Comparison of ENCODE assay signal across 8 cellular contexts in genomic region chr7:67371429-67372305, GRCh38.
A peak's percentile ranks its signal among the peaks of the same experiment; 100 is the strongest.
DNase-seq lines count a peak whose midpoint lies in the region; ATAC-seq and TF ChIP-seq lines count a peak whose summit lies in the region.

No MANE protein-coding gene starts in this region.

- no peak overlapping the region for H3K27ac Mint-ChIP-seq in nephron progenitor cell

- H3K4me1 ChIP-seq in OCI-LY1 (ENCODE audit: insufficient read depth, low read length, severe bottlenecking): no peaks in the 10 kb centered on the region
- no peaks in the 10 kb centered on the region for H3K4me1 ChIP-seq in esophagus squamous epithelium
- no peaks in the 10 kb centered on the region for H3K4me1 ChIP-seq in testis

- H3K4me3 Mint-ChIP-seq in nephron progenitor cell: no peak overlapping the region

- H3K79me2 ChIP-seq in OCI-LY1 (ENCODE audit: insufficient read depth, low read length): no peaks in the 10 kb centered on the region

- H3K4me1 Mint-ChIP-seq in nephron progenitor cell: no peaks in the 10 kb centered on the region

- no peaks in the 10 kb centered on the region for H3F3A ChIP-seq in OCI-LY1 (ENCODE audit: insufficient read depth, low read length)

- no peaks in the 10 kb centered on the region for H3K9me2 ChIP-seq in OCI-LY1 (ENCODE audit: low read depth, low read length)

- peaks cover 29% of the 10 kb centered on the region for H3K27me3 Mint-ChIP-seq in nephron progenitor cell (ENCODE audit: low read depth, poor library complexity)

- intact Hi-C loops in esophagus squamous epithelium (cut with DNase I): no loop called here
- intact Hi-C loops in testis (cut with DNase I; ENCODE audit: low total_unique reads): no loop called here

- H3K27me3 ChIP-seq in OCI-LY1 (ENCODE audit: insufficient read depth, low read length): no peaks in the 10 kb centered on the region; the same call in 1 of the 2 replicates
- H3K27me3 ChIP-seq in esophagus squamous epithelium: peaks cover 0 to 49% (median 2%) of the 10 kb centered on the region in 4 donors
- no peaks in the 10 kb centered on the region for H3K27me3 ChIP-seq in testis

- H3K9ac ChIP-seq in OCI-LY1 (ENCODE audit: low read length): no peak overlapping the region

- H3K4me2 ChIP-seq in OCI-LY1 (ENCODE audit: low read length): no peak overlapping the region

- peaks cover 39% of the 10 kb centered on the region for H3K9me3 Mint-ChIP-seq in nephron progenitor cell

- H3K4me3 ChIP-seq in OCI-LY1 (ENCODE audit: low read depth, low read length, poor library complexity, severe bottlenecking): no peak overlapping the region
- H3K4me3 ChIP-seq in esophagus squamous epithelium: no peak overlapping the region
- no peak overlapping the region for H3K4me3 ChIP-seq in testis

- no peak overlapping the region for H2AFZ ChIP-seq in OCI-LY1 (ENCODE audit: low read length)

- TF ChIP-seq CTCF in OCI-LY1 (IDR thresholded peaks at IDR 0.05; ENCODE audit: low read length) (peak; percentile 95), esophagus squamous epithelium (IDR thresholded peaks at IDR 0.05) (peak; percentile 62 to 77 (median 71)), nephron progenitor cell (IDR thresholded peaks at IDR 0.05) (peak; percentile 78), testis (IDR thresholded peaks at IDR 0.05) (peak; percentile 21 to 80 (median 74))

- no peaks in the 10 kb centered on the region for H4K20me1 ChIP-seq in OCI-LY1 (ENCODE audit: insufficient read depth, low read length)

- no peaks in the 10 kb centered on the region for H3K36me3 ChIP-seq in OCI-LY1 (ENCODE audit: insufficient read depth, low read length)
- no peaks in the 10 kb centered on the region for H3K36me3 ChIP-seq in esophagus squamous epithelium
- H3K36me3 ChIP-seq in testis (ENCODE audit: low read depth, missing control alignments): no peaks in the 10 kb centered on the region

- H3K27ac ChIP-seq in OCI-LY1 (ENCODE audit: low read depth, low read length, poor library complexity, severe bottlenecking) (no peak overlapping the region), esophagus squamous epithelium (no peak overlapping the region), testis (no peak overlapping the region)

- 36 to 39% methylated on average over 13 to 18 of the region's 18 CpGs for WGBS in esophagus squamous epithelium, 2 donors
- 31 to 39% methylated on average over 18 of the region's 18 CpGs for WGBS in testis, 2 donors

- ATAC-seq in GM21447 (IDR thresholded peaks at IDR 0.05; ENCODE audit: unreplicated experiment): peak; percentile 76

- TF ChIP-seq POLR2A in esophagus squamous epithelium (IDR thresholded peaks at IDR 0.05): no peak
- TF ChIP-seq POLR2A in testis (IDR thresholded peaks at IDR 0.05): no peak

- DNase-seq in DMS79 (lab: John Stamatoyannopoulos, UW) (peak; percentile 38), HUDEP-2 (lab: John Stamatoyannopoulos, UW; ENCODE audit: unreplicated experiment in 76 of 76) (peak in 61 of 76 experiments; percentile 2 to 86 (median 51)), activated T-cell treated with anti-CD3 and anti-CD28 coated beads for 1 hour (ENCODE audit: low read depth) (peak; percentile 26), esophagus squamous epithelium (lab: John Stamatoyannopoulos, UW) (no peak), nephron progenitor cell (peak; percentile 71), testis (peak; percentile 81)

- H3K36me3 Mint-ChIP-seq in nephron progenitor cell (ENCODE audit: low read depth): peaks cover 6% of the 10 kb centered on the region

- no peaks in the 10 kb centered on the region for H3K9me3 ChIP-seq in OCI-LY1 (ENCODE audit: low read length)
- peaks cover 0 to 15% (median 5%) of the 10 kb centered on the region in 3 donors for H3K9me3 ChIP-seq in esophagus squamous epithelium
- no peaks in the 10 kb centered on the region for H3K9me3 ChIP-seq in testis
